In genomic region chr20:52142801-52143200, GRCh38 we compare ENCODE assay signal across 1 cellular context.
TF ChIP-seq lines count a peak whose summit lies in the region.

No MANE protein-coding gene starts in this region.

TF ChIP-seq in GM23338, 12 proteins besides CTCF, POLR2A, EP300 and RAD21 (continued from another document):
- TF ChIP-seq ZNF462 (CRISPR knock-in tag; IDR thresholded peaks at IDR 0.05) (no peak), JUNB (IDR thresholded peaks at IDR 0.05; ENCODE audit: unreplicated experiment) (no peak), ZNF114 (CRISPR knock-in tag; IDR thresholded peaks at IDR 0.05) (no peak), EZH2 (IDR thresholded peaks at IDR 0.05; ENCODE audit: low read depth, unreplicated experiment) (no peak), REST (IDR thresholded peaks at IDR 0.05; ENCODE audit: unreplicated experiment) (no peak), CREB1 (CRISPR knock-in tag; IDR thresholded peaks at IDR 0.05; ENCODE audit: low read depth) (no peak), ZNF331 (CRISPR knock-in tag; IDR thresholded peaks at IDR 0.05; ENCODE audit: low read depth) (no peak)
TF ChIP-seq in GM23338: peak in this region for 0.
